Comparison of ENCODE assay signal across 1 cellular context in the genomic region with DNA sequence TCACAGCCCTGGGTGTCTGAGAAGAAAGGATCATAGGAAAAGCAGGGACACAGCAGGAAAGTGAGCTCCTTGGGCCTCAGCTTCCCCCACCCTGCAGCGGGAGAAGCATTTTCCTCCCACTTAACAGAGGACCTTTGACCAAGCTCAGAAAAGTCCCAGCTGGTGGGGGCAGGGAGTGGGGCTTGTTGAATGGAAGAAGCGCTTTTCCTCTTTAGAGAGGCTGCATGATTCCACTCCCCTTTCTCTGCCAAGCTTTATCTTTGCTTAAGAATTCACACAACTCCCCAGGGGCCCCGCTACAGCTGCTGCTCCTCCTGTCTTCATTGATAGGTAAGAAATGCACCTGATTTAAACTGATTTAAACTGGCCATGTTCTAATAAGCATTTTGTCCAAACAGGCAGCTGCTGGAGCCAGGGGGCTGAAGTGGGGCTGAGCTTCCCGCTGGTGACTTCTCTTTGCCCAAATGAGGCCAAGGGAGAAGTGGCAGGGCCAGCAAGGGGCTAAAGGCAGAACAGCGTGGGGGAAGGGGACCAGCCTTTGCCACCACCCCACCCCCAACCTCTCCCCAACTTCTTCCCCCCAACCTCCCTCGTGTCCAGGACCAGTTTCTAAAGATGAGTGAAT.
TF ChIP-seq lines count a peak whose summit lies in the region.

No MANE protein-coding gene starts in this region.

TF ChIP-seq in H1, 55 proteins besides CTCF, POLR2A, EP300 and RAD21:
- TF ChIP-seq GTF2F1 (IDR thresholded peaks at IDR 0.05; ENCODE audit: borderline replicate concordance, low read depth, low read length): no peak
- peak; percentile 78; the same call in 1 of the 2 replicates for TF ChIP-seq RBBP5 (IDR thresholded peaks at IDR 0.05; ENCODE audit: borderline replicate concordance, low read depth, low read length)
- no peak for TF ChIP-seq SP4 (IDR thresholded peaks at IDR 0.05; ENCODE audit: low read length)
- TF ChIP-seq, protein P1, sequence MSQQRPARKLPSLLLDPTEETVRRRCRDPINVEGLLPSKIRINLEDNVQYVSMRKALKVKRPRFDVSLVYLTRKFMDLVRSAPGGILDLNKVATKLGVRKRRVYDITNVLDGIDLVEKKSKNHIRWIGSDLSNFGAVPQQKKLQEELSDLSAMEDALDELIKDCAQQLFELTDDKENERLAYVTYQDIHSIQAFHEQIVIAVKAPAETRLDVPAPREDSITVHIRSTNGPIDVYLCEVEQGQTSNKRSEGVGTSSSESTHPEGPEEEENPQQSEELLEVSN (IDR thresholded peaks at IDR 0.05): no peak
- no peak for TF ChIP-seq KDM1A (IDR thresholded peaks at IDR 0.05; ENCODE audit: borderline replicate concordance, low read length)
- TF ChIP-seq, protein P2, sequence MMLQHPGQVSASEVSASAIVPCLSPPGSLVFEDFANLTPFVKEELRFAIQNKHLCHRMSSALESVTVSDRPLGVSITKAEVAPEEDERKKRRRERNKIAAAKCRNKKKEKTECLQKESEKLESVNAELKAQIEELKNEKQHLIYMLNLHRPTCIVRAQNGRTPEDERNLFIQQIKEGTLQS (IDR thresholded peaks at IDR 0.05; ENCODE audit: insufficient read depth, low read depth, low read length): no peak
- TF ChIP-seq CBX8 (IDR thresholded peaks at IDR 0.05; ENCODE audit: borderline replicate concordance, low read depth, low read length): no peak
- TF ChIP-seq TBP (IDR thresholded peaks at IDR 0.05; ENCODE audit: low read depth, low read length): no peak
- TF ChIP-seq TAF7 (optimal IDR thresholded peaks at IDR 0.05; ENCODE audit: borderline replicate concordance, low read depth, low read length): no peak
- TF ChIP-seq SP1 (IDR thresholded peaks at IDR 0.05; ENCODE audit: low read depth, low read length): 0 out of 2 replicates have a peak, but pooled peaks have one; percentile 40
- TF ChIP-seq, protein P3, sequence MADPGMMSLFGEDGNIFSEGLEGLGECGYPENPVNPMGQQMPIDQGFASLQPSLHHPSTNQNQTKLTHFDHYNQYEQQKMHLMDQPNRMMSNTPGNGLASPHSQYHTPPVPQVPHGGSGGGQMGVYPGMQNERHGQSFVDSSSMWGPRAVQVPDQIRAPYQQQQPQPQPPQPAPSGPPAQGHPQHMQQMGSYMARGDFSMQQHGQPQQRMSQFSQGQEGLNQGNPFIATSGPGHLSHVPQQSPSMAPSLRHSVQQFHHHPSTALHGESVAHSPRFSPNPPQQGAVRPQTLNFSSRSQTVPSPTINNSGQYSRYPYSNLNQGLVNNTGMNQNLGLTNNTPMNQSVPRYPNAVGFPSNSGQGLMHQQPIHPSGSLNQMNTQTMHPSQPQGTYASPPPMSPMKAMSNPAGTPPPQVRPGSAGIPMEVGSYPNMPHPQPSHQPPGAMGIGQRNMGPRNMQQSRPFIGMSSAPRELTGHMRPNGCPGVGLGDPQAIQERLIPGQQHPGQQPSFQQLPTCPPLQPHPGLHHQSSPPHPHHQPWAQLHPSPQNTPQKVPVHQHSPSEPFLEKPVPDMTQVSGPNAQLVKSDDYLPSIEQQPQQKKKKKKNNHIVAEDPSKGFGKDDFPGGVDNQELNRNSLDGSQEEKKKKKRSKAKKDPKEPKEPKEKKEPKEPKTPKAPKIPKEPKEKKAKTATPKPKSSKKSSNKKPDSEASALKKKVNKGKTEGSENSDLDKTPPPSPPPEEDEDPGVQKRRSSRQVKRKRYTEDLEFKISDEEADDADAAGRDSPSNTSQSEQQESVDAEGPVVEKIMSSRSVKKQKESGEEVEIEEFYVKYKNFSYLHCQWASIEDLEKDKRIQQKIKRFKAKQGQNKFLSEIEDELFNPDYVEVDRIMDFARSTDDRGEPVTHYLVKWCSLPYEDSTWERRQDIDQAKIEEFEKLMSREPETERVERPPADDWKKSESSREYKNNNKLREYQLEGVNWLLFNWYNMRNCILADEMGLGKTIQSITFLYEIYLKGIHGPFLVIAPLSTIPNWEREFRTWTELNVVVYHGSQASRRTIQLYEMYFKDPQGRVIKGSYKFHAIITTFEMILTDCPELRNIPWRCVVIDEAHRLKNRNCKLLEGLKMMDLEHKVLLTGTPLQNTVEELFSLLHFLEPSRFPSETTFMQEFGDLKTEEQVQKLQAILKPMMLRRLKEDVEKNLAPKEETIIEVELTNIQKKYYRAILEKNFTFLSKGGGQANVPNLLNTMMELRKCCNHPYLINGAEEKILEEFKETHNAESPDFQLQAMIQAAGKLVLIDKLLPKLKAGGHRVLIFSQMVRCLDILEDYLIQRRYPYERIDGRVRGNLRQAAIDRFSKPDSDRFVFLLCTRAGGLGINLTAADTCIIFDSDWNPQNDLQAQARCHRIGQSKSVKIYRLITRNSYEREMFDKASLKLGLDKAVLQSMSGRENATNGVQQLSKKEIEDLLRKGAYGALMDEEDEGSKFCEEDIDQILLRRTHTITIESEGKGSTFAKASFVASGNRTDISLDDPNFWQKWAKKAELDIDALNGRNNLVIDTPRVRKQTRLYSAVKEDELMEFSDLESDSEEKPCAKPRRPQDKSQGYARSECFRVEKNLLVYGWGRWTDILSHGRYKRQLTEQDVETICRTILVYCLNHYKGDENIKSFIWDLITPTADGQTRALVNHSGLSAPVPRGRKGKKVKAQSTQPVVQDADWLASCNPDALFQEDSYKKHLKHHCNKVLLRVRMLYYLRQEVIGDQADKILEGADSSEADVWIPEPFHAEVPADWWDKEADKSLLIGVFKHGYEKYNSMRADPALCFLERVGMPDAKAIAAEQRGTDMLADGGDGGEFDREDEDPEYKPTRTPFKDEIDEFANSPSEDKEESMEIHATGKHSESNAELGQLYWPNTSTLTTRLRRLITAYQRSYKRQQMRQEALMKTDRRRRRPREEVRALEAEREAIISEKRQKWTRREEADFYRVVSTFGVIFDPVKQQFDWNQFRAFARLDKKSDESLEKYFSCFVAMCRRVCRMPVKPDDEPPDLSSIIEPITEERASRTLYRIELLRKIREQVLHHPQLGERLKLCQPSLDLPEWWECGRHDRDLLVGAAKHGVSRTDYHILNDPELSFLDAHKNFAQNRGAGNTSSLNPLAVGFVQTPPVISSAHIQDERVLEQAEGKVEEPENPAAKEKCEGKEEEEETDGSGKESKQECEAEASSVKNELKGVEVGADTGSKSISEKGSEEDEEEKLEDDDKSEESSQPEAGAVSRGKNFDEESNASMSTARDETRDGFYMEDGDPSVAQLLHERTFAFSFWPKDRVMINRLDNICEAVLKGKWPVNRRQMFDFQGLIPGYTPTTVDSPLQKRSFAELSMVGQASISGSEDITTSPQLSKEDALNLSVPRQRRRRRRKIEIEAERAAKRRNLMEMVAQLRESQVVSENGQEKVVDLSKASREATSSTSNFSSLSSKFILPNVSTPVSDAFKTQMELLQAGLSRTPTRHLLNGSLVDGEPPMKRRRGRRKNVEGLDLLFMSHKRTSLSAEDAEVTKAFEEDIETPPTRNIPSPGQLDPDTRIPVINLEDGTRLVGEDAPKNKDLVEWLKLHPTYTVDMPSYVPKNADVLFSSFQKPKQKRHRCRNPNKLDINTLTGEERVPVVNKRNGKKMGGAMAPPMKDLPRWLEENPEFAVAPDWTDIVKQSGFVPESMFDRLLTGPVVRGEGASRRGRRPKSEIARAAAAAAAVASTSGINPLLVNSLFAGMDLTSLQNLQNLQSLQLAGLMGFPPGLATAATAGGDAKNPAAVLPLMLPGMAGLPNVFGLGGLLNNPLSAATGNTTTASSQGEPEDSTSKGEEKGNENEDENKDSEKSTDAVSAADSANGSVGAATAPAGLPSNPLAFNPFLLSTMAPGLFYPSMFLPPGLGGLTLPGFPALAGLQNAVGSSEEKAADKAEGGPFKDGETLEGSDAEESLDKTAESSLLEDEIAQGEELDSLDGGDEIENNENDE (IDR thresholded peaks at IDR 0.05; ENCODE audit: insufficient replicate concordance, low read length): peak; percentile 67
- TF ChIP-seq SUZ12 (IDR thresholded peaks at IDR 0.05; ENCODE audit: low read length): peak; percentile 33; the same call in 1 of the 2 replicates
- TF ChIP-seq JUN (IDR thresholded peaks at IDR 0.05; ENCODE audit: low read depth, low read length): no peak
- TF ChIP-seq, protein P4, sequence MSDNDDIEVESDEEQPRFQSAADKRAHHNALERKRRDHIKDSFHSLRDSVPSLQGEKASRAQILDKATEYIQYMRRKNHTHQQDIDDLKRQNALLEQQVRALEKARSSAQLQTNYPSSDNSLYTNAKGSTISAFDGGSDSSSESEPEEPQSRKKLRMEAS (IDR thresholded peaks at IDR 0.05): no peak
- no peak for TF ChIP-seq HDAC6 (IDR thresholded peaks at IDR 0.05; ENCODE audit: low read depth, low read length)
- TF ChIP-seq NANOG (IDR thresholded peaks at IDR 0.05; ENCODE audit: insufficient read depth, low read depth, low read length, poor library complexity, severe bottlenecking): no peak
- no peak for TF ChIP-seq ZNF274 (IDR thresholded peaks at IDR 0.05; ENCODE audit: borderline replicate concordance, extremely low read depth, low read length)
- no peak for TF ChIP-seq PHF8 (conservative IDR thresholded peaks at IDR 0.05; ENCODE audit: low read depth, low read length)
- TF ChIP-seq SIN3A (conservative IDR thresholded peaks at IDR 0.05 in 1 of 2, IDR thresholded peaks at IDR 0.05 in 1 of 2; ENCODE audit: low read depth in 1 of 2, low read length in 2 of 2): 0 out of 4 replicates have a peak, but pooled peaks have one; percentile 19 to 38
- TF ChIP-seq BRCA1 (IDR thresholded peaks at IDR 0.05; ENCODE audit: low read depth, low read length): no peak
- TF ChIP-seq CHD2 (IDR thresholded peaks at IDR 0.05; ENCODE audit: low read length): no peak
- no peak for TF ChIP-seq FOSL1 (IDR thresholded peaks at IDR 0.05; ENCODE audit: insufficient read depth, low read depth, low read length)
- TF ChIP-seq CTBP2 (IDR thresholded peaks at IDR 0.05; ENCODE audit: borderline replicate concordance, insufficient read depth, insufficient read length, low read length): peak; percentile 61
- TF ChIP-seq TAF1 (IDR thresholded peaks at IDR 0.05; ENCODE audit: low read depth, low read length): 0 out of 2 replicates have a peak, but pooled peaks have one; percentile 39
- TF ChIP-seq SRF (IDR thresholded peaks at IDR 0.05; ENCODE audit: low read depth, low read length): no peak
- no peak for TF ChIP-seq EGR1 (IDR thresholded peaks at IDR 0.05; ENCODE audit: borderline replicate concordance, low read depth, low read length)
- TF ChIP-seq BCL11A (IDR thresholded peaks at IDR 0.05; ENCODE audit: low read depth in 2 of 2, low read length in 2 of 2): no peak
- TF ChIP-seq JUND (IDR thresholded peaks at IDR 0.05; ENCODE audit: low read length): no peak
- no peak for TF ChIP-seq POLR2AphosphoS5 (IDR thresholded peaks at IDR 0.05; ENCODE audit: low read depth, low read length)
- TF ChIP-seq TEAD4 (IDR thresholded peaks at IDR 0.05; ENCODE audit: low read depth, low read length): no peak
- TF ChIP-seq SAP30 (IDR thresholded peaks at IDR 0.05; ENCODE audit: insufficient read depth, insufficient replicate concordance, low read length): no peak
- no peak for TF ChIP-seq GABPA (IDR thresholded peaks at IDR 0.05; ENCODE audit: borderline replicate concordance, insufficient read depth, low read length)
- peak; percentile 95 for TF ChIP-seq ASH2L (IDR thresholded peaks at IDR 0.05; ENCODE audit: low read length)
- TF ChIP-seq, protein P5, sequence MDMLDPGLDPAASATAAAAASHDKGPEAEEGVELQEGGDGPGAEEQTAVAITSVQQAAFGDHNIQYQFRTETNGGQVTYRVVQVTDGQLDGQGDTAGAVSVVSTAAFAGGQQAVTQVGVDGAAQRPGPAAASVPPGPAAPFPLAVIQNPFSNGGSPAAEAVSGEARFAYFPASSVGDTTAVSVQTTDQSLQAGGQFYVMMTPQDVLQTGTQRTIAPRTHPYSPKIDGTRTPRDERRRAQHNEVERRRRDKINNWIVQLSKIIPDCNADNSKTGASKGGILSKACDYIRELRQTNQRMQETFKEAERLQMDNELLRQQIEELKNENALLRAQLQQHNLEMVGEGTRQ (IDR thresholded peaks at IDR 0.05; ENCODE audit: low read length): no peak
- no peak for TF ChIP-seq RXRA (IDR thresholded peaks at IDR 0.05; ENCODE audit: insufficient read depth, low read depth, low read length)
- no peak for TF ChIP-seq TCF12 (IDR thresholded peaks at IDR 0.05; ENCODE audit: low read depth, low read length)
- TF ChIP-seq CBX5 (IDR thresholded peaks at IDR 0.05; ENCODE audit: low read depth, low read length): no peak
- TF ChIP-seq MAFK (IDR thresholded peaks at IDR 0.05; ENCODE audit: low read depth, low read length): no peak
- peak in 1 of 2 experiments; percentile 77; a peak in 1 of 4 replicates for TF ChIP-seq HDAC2 (IDR thresholded peaks at IDR 0.05; ENCODE audit: borderline replicate concordance in 1 of 2, low read depth in 2 of 2, low read length in 2 of 2)
- TF ChIP-seq CHD1 (IDR thresholded peaks at IDR 0.05; ENCODE audit: low read depth, low read length): no peak
- TF ChIP-seq RFX5 (IDR thresholded peaks at IDR 0.05; ENCODE audit: borderline replicate concordance, low read depth, low read length): no peak
- TF ChIP-seq NRF1 (IDR thresholded peaks at IDR 0.05; ENCODE audit: low read depth, low read length): no peak
- 0 out of 2 replicates have a peak, but pooled peaks have one; percentile 4 for TF ChIP-seq YY1 (IDR thresholded peaks at IDR 0.05; ENCODE audit: low read depth, low read length)
- TF ChIP-seq RNF2 (IDR thresholded peaks at IDR 0.05; ENCODE audit: borderline replicate concordance, low read depth, low read length, missing control alignments, poor library complexity, severe bottlenecking): no peak
